Comparison of ENCODE assay signal across 27 cellular contexts in the genomic region with DNA sequence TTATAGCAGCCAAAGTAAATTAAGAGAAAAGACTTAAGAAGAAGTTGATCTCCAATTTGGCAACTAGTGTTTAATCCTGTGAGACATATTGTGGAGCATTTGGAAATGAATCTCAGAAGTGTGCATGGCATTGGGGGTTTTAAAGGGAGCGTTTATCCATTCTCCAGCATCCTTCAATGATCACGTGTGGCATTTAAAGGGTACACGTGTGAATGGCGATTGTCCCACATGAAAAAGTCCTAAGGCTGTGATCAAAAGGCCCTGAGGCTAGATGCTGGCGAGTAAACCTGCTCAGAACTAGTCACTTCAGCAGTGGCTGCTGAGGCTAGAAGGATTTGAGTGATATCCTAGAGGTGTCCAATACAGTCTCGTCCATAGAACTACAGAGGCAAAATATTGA.
"Had no signal": no experiment of that assay in that cellular context is flagged by ENCODE, and none has a peak within 500 bp of the region (broad histone marks: within the 10 kb centered on the region; RNA-seq: fewer than 3 reads in every experiment).

No MANE protein-coding gene starts in this region.

- DNase-seq: colonic mucosa; cortex of kidney; dermis blood vessel endothelial cell; dorsolateral prefrontal cortex; effector CD4-positive, alpha-beta T cell; effector CD8-positive, alpha-beta T cell; effector memory CD4-positive, alpha-beta T cell; effector memory CD8-positive, alpha-beta T cell; endodermal cell; erythroblast; esophagus squamous epithelium; foreskin fibroblast; foreskin keratinocyte; foreskin melanocyte; gastrocnemius medialis; glutamatergic neuron; head of caudate nucleus; heart left ventricle; heart right ventricle had no signal

- ATAC-seq: effector memory CD8-positive, alpha-beta T cell; esophagus mucosa; foreskin keratinocyte; gastrocnemius medialis; gastroesophageal sphincter; heart left ventricle; heart right ventricle had no signal

- H3K27me3 ChIP-seq: colonic mucosa, dorsolateral prefrontal cortex, esophagus muscularis mucosa, esophagus squamous epithelium, foreskin keratinocyte, gastrocnemius medialis, gastroesophageal sphincter, heart left ventricle, heart right ventricle had no signal

- H3K36me3 ChIP-seq: colonic mucosa, esophagus muscularis mucosa, esophagus squamous epithelium, gastrocnemius medialis, gastroesophageal sphincter, heart left ventricle, heart right ventricle had no signal

- H3K27ac ChIP-seq: colonic mucosa, coronary artery, dorsolateral prefrontal cortex, epithelial cell of prostate, esophagus muscularis mucosa, esophagus squamous epithelium, foreskin keratinocyte, gastrocnemius medialis, gastroesophageal sphincter, heart left ventricle, heart right ventricle had no signal

- FAIRE-seq: colon, endothelial cell of umbilical vein, frontal cortex had no signal

- H3K9me3 ChIP-seq: colonic mucosa, esophagus muscularis mucosa, gastrocnemius medialis, gastroesophageal sphincter had no signal

- H3K4me1 ChIP-seq: colonic mucosa, esophagus muscularis mucosa, esophagus squamous epithelium, foreskin keratinocyte, gastrocnemius medialis, gastroesophageal sphincter, heart left ventricle, heart right ventricle had no signal

- H3K4me3 ChIP-seq: colonic mucosa, coronary artery, dorsolateral prefrontal cortex, esophagus muscularis mucosa, esophagus squamous epithelium, gastrocnemius medialis, gastroesophageal sphincter, heart left ventricle, heart right ventricle had no signal
